ENCODE assay signal across 39 cellular contexts in the genomic region with DNA sequence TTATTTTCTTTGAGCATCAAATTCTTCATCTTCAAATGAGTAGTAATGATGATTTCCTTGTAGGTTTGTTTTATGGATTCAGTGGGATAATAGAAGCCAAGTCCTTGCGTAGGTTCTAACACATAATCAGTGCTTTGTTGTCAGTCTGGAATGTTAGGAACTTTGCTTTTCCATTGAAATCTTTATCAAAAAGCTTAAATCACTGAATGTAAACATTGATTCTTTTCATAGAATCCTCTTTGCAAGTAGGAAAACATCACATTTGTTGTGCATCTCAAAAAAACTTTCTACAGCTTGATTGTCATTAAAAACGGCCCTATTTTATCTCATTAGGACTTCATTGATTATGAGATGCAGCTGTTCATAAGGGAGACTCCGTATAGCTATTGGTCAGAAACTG.
"Had no signal": no experiment of that assay in that cellular context is flagged by ENCODE, and none has a peak within 500 bp of the region (broad histone marks: within the 10 kb centered on the region; RNA-seq: fewer than 3 reads in every experiment).

No MANE protein-coding gene starts in this region.

- H3K27ac Mint-ChIP-seq: activated CD4-positive, alpha-beta memory T cell treated with anti-CD3 and anti-CD28 coated beads for 36 hours; activated CD4-positive, alpha-beta T cell treated with anti-CD3 and anti-CD28 coated beads, Interleukin-2, amount 10 ng/mL, durations not matched to agents 24 days and 14 days; activated CD8-positive, alpha-beta T cell treated with anti-CD3 and anti-CD28 coated beads for 36 hours; activated naive CD4-positive, alpha-beta T cell treated with anti-CD3 and anti-CD28 coated beads, Interleukin-2, amount 10 ng/mL, durations not matched to agents 7 days and 5 days; activated naive CD4-positive, alpha-beta T cell treated with anti-CD3 and anti-CD28 coated beads, Interleukin-2, amount 50 U/mL, for 24 hours; activated naive CD8-positive, alpha-beta T cell; activated naive CD8-positive, alpha-beta T cell treated with anti-CD3 and anti-CD28 coated beads, Interleukin-2, amount 10 ng/mL, durations not matched to agents 7 days and 5 days; activated naive CD8-positive, alpha-beta T cell treated with anti-CD3 and anti-CD28 coated beads, Interleukin-2, amount 50 U/mL, for 24 hours; activated T-cell treated with anti-CD3 and anti-CD28 coated beads, Interleukin-2, amount 50 U/mL, for 72 hours; activated T-helper 1 cell treated with anti-CD3 and anti-CD28 coated beads, Interleukin-12 subunit alpha, Interleukin-12 subunit beta, Interleukin-2, Interleukin-4 antibody, amounts not matched to agents 30 ng/mL and 10 ng/mL and 1 ng/mL, durations not matched to agents 14 hours and 24 hours and 36 hours; activated T-helper 2 cell treated with anti-CD3 and anti-CD28 coated beads, Interferon-gamma antibody, Interleukin-2, Interleukin-4, amounts not matched to agents 10 μg/mL and 5 μg/mL and 100 μg/mL, durations not matched to agents 14 hours and 24 hours and 36 hours; brain; T-cell; T-helper 17 cell; T-helper 2 cell treated with Interferon-gamma antibody and Interleukin-4, amounts not matched to agents 5 μg/mL and 100 μg/mL, for 36 hours had no signal

- FAIRE-seq: bronchial epithelial cell, TTC549 had no signal

- DNase-seq: activated CD4-positive, alpha-beta memory T cell treated with anti-CD3 and anti-CD28 coated beads for 36 hours; activated CD4-positive, alpha-beta T cell treated with anti-CD3 and anti-CD28 coated beads for 1 hour; activated CD4-positive, alpha-beta T cell treated with anti-CD3 and anti-CD28 coated beads for 4 hours; activated CD4-positive, alpha-beta T cell treated with anti-CD3 and anti-CD28 coated beads, Interleukin-2, amount 10 ng/mL, durations not matched to agents 24 days and 14 days; activated CD4-positive, alpha-beta T cell treated with anti-CD3 and anti-CD28 coated beads, Interleukin-2, amount 50 U/mL, for 1 hour; activated CD4-positive, alpha-beta T cell treated with anti-CD3 and anti-CD28 coated beads, Interleukin-2, amount 50 U/mL, for 4 hours; activated CD4-positive, CD25-positive, alpha-beta regulatory T cell; activated CD8-positive, alpha-beta memory T cell treated with anti-CD3 and anti-CD28 coated beads, Interleukin-2, amount 50 U/mL, for 4 hours; activated CD8-positive, alpha-beta T cell treated with anti-CD3 and anti-CD28 coated beads for 36 hours; activated effector memory CD4-positive, alpha-beta T cell treated with Interleukin-2 at 50 U/mL for 16 hours; activated gamma-delta T cell; activated naive CD4-positive, alpha-beta T cell treated with anti-CD3 and anti-CD28 coated beads, Interleukin-2, amount 10 ng/mL, durations not matched to agents 7 days and 5 days; activated naive CD4-positive, alpha-beta T cell treated with Interleukin-2 at 50 U/mL for 16 hours; activated naive CD8-positive, alpha-beta T cell treated with anti-CD3 and anti-CD28 coated beads, Interleukin-2, amount 10 ng/mL, durations not matched to agents 7 days and 5 days; activated naive CD8-positive, alpha-beta T cell treated with anti-CD3 and anti-CD28 coated beads, Interleukin-2, amount 50 U/mL, for 24 hours; activated T-cell treated with anti-CD3 and anti-CD28 coated beads for 4 hours; activated T-cell treated with anti-CD3 and anti-CD28 coated beads, Interleukin-2, amount 50 U/mL, for 1 hour; activated T-cell treated with anti-CD3 and anti-CD28 coated beads, Interleukin-2, amount 50 U/mL, for 4 hours; activated T-cell treated with anti-CD3 and anti-CD28 coated beads, Interleukin-2, amount 50 U/mL, for 72 hours; amygdala; anterior cingulate cortex; caudate nucleus; cerebellar nuclear complex; T-cell; T-helper 17 cell; T-helper 9 cell had no signal

- H3K27ac ChIP-seq: ascending aorta, cardiac muscle cell, VCaP had no signal

- H3K9me3 Mint-ChIP-seq: activated CD4-positive, alpha-beta T cell treated with anti-CD3 and anti-CD28 coated beads, Interleukin-2, amount 10 ng/mL, durations not matched to agents 24 days and 14 days; activated naive CD4-positive, alpha-beta T cell treated with anti-CD3 and anti-CD28 coated beads, Interleukin-2, amount 10 ng/mL, durations not matched to agents 7 days and 5 days; activated naive CD4-positive, alpha-beta T cell treated with anti-CD3 and anti-CD28 coated beads, Interleukin-2, amount 50 U/mL, for 24 hours; activated naive CD8-positive, alpha-beta T cell treated with anti-CD3 and anti-CD28 coated beads, Interleukin-2, amount 10 ng/mL, durations not matched to agents 7 days and 5 days; activated T-cell treated with anti-CD3 and anti-CD28 coated beads, Interleukin-2, amount 50 U/mL, for 4 hours; activated T-cell treated with anti-CD3 and anti-CD28 coated beads, Interleukin-2, amount 50 U/mL, for 72 hours; activated T-helper 1 cell treated with anti-CD3 and anti-CD28 coated beads, Interleukin-12 subunit alpha, Interleukin-12 subunit beta, Interleukin-2, Interleukin-4 antibody, amounts not matched to agents 30 ng/mL and 10 ng/mL and 1 ng/mL, durations not matched to agents 14 hours and 24 hours and 36 hours; activated T-helper 2 cell treated with anti-CD3 and anti-CD28 coated beads, Interferon-gamma antibody, Interleukin-2, Interleukin-4, amounts not matched to agents 10 μg/mL and 5 μg/mL and 100 μg/mL, durations not matched to agents 14 hours and 24 hours and 36 hours; T-helper 2 cell treated with Interferon-gamma antibody and Interleukin-4, amounts not matched to agents 5 μg/mL and 100 μg/mL, for 36 hours had no signal

- H3K27me3 ChIP-seq: ascending aorta, cardiac muscle cell had no signal

- H3K4me1 Mint-ChIP-seq: activated CD4-positive, alpha-beta T cell treated with anti-CD3 and anti-CD28 coated beads, Interleukin-2, amount 10 ng/mL, durations not matched to agents 24 days and 14 days; activated naive CD4-positive, alpha-beta T cell treated with anti-CD3 and anti-CD28 coated beads, Interleukin-2, amount 10 ng/mL, durations not matched to agents 7 days and 5 days; activated naive CD4-positive, alpha-beta T cell treated with anti-CD3 and anti-CD28 coated beads, Interleukin-2, amount 50 U/mL, for 24 hours; activated naive CD8-positive, alpha-beta T cell treated with anti-CD3 and anti-CD28 coated beads, Interleukin-2, amount 10 ng/mL, durations not matched to agents 7 days and 5 days; activated naive CD8-positive, alpha-beta T cell treated with anti-CD3 and anti-CD28 coated beads, Interleukin-2, amount 50 U/mL, for 24 hours; brain; central memory CD8-positive, alpha-beta T cell; T-helper 17 cell had no signal

- H3K36me3 Mint-ChIP-seq: activated CD4-positive, alpha-beta memory T cell treated with anti-CD3 and anti-CD28 coated beads for 36 hours; activated naive CD4-positive, alpha-beta T cell treated with anti-CD3 and anti-CD28 coated beads, Interleukin-2, amount 10 ng/mL, durations not matched to agents 7 days and 5 days; activated naive CD4-positive, alpha-beta T cell treated with anti-CD3 and anti-CD28 coated beads, Interleukin-2, amount 50 U/mL, for 24 hours; activated naive CD8-positive, alpha-beta T cell; activated naive CD8-positive, alpha-beta T cell treated with anti-CD3 and anti-CD28 coated beads, Interleukin-2, amount 10 ng/mL, durations not matched to agents 7 days and 5 days; brain; T-cell had no signal

- H3K36me3 ChIP-seq: ascending aorta, cardiac muscle cell had no signal

- H3K9me3 ChIP-seq: ascending aorta had no signal

- H3K4me1 ChIP-seq: ascending aorta had no signal

- H3K4me3 Mint-ChIP-seq: activated CD4-positive, alpha-beta memory T cell treated with anti-CD3 and anti-CD28 coated beads for 36 hours; activated CD4-positive, alpha-beta T cell treated with anti-CD3 and anti-CD28 coated beads, Interleukin-2, amount 10 ng/mL, durations not matched to agents 24 days and 14 days; activated CD8-positive, alpha-beta T cell treated with anti-CD3 and anti-CD28 coated beads for 36 hours; activated naive CD4-positive, alpha-beta T cell treated with anti-CD3 and anti-CD28 coated beads, Interleukin-2, amount 10 ng/mL, durations not matched to agents 7 days and 5 days; activated naive CD4-positive, alpha-beta T cell treated with anti-CD3 and anti-CD28 coated beads, Interleukin-2, amount 50 U/mL, for 24 hours; activated naive CD8-positive, alpha-beta T cell; activated naive CD8-positive, alpha-beta T cell treated with anti-CD3 and anti-CD28 coated beads, Interleukin-2, amount 10 ng/mL, durations not matched to agents 7 days and 5 days; activated naive CD8-positive, alpha-beta T cell treated with anti-CD3 and anti-CD28 coated beads, Interleukin-2, amount 50 U/mL, for 24 hours; activated T-cell treated with anti-CD3 and anti-CD28 coated beads, Interleukin-2, amount 50 U/mL, for 4 hours; activated T-cell treated with anti-CD3 and anti-CD28 coated beads, Interleukin-2, amount 50 U/mL, for 72 hours; activated T-helper 1 cell treated with anti-CD3 and anti-CD28 coated beads, Interleukin-12 subunit alpha, Interleukin-12 subunit beta, Interleukin-2, Interleukin-4 antibody, amounts not matched to agents 30 ng/mL and 10 ng/mL and 1 ng/mL, durations not matched to agents 14 hours and 24 hours and 36 hours; brain; central memory CD8-positive, alpha-beta T cell; T-cell; T-helper 17 cell; T-helper 2 cell treated with Interferon-gamma antibody and Interleukin-4, amounts not matched to agents 5 μg/mL and 100 μg/mL, for 36 hours had no signal

- H3K27me3 Mint-ChIP-seq: activated CD4-positive, alpha-beta memory T cell treated with anti-CD3 and anti-CD28 coated beads for 36 hours; activated CD4-positive, alpha-beta T cell treated with anti-CD3 and anti-CD28 coated beads, Interleukin-2, amount 10 ng/mL, durations not matched to agents 24 days and 14 days; activated CD8-positive, alpha-beta T cell treated with anti-CD3 and anti-CD28 coated beads for 36 hours; activated naive CD4-positive, alpha-beta T cell treated with anti-CD3 and anti-CD28 coated beads, Interleukin-2, amount 10 ng/mL, durations not matched to agents 7 days and 5 days; activated naive CD8-positive, alpha-beta T cell treated with anti-CD3 and anti-CD28 coated beads, Interleukin-2, amount 10 ng/mL, durations not matched to agents 7 days and 5 days; activated naive CD8-positive, alpha-beta T cell treated with anti-CD3 and anti-CD28 coated beads, Interleukin-2, amount 50 U/mL, for 24 hours; central memory CD8-positive, alpha-beta T cell; T-cell; T-helper 17 cell had no signal

- H3K4me3 ChIP-seq: ascending aorta, cardiac muscle cell had no signal

- ATAC-seq: activated CD4-positive, CD25-positive, alpha-beta regulatory T cell treated with anti-CD3 and anti-CD28 coated beads, Interleukin-2, amount 50 U/mL, for 24 hours; activated CD8-positive, alpha-beta T cell treated with anti-CD3 and anti-CD28 coated beads for 36 hours; activated naive CD8-positive, alpha-beta T cell treated with anti-CD3 and anti-CD28 coated beads, Interleukin-2, amount 50 U/mL, for 24 hours; activated T-cell treated with anti-CD3 and anti-CD28 coated beads, Interleukin-2, amount 50 U/mL, for 4 hours; activated T-cell treated with anti-CD3 and anti-CD28 coated beads, Interleukin-2, amount 50 U/mL, for 72 hours; T-cell; T-helper 17 cell had no signal
